In the genomic region with DNA sequence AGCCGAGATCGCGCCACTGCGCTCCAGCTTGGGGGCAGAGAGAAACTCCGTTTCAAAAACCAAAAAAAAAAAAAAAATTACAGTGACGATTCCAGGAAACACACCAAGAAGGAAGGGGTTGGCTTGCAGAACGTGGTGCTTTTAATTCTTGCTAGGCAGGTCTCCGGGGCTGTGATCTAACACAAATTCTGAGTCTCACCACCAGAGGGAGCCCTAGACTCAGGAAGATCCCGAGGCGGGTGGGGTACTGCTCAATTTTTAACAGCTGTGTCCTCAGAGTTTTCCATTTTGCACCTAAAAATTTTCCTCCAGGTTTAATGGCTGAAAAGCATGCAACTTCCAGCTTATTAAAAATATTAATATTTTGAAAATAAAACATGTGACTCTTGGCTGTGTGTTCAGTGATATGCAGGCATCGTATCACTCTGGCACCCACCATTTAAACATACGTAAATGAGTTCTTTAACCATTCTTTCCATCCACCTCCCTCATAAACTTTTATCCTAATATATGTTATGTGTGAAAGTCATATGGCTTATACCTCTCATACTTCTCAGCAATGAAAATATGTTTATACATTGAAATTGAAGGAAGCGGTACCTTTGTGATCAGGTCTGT, we compare ENCODE assay signal across 8 cellular contexts. TPM values are rescaled to one million over a fixed set of nuclear protein-coding genes. Genes with fewer than 3 reads are reported as not detected.
DNase-seq lines count a peak whose midpoint lies in the region; ATAC-seq, FAIRE-seq and TF ChIP-seq lines count a peak whose summit lies in the region.

No MANE protein-coding gene starts in this region.

- H3K79me2 ChIP-seq in K562 (ENCODE audit: control insufficient read depth, insufficient read depth, low read length): no peaks in the 10 kb centered on the region

- in situ Hi-C loops in K562 (cut with MboI): loop anchor here (5.0 kb wide), 1 partner anchor 132 kb away; no protein-coding TSS in a partner anchor

- CTCF ChIA-PET in K562 (lab: Yijun Ruan, JAX; ENCODE audit: low intra/inter-chr PET ratio): interaction anchor here (0.6 to 4.8 kb wide), 10 partner anchors 27 to 1517 kb away, joined by 3 to 75 read pairs (median 4); partner anchors contain the start of gene NUB1

- peak; percentile 77 for ATAC-seq in GM21381 (IDR thresholded peaks at IDR 0.05; ENCODE audit: unreplicated experiment)
- peak; percentile 98 for ATAC-seq in K562
- ATAC-seq in GM21360 (IDR thresholded peaks at IDR 0.05; ENCODE audit: unreplicated experiment): no peak

- intact Hi-C loops in K562 (cut with micrococcal nuclease): loop anchor here (1.0 to 2.0 kb wide), 4 partner anchors 35 to 446 kb away; no protein-coding TSS in a partner anchor

- peak in 12 of 14 donors; percentile 5 to 51 (median 20) for DNase-seq in C1 segment of cervical spinal cord (lab: John Stamatoyannopoulos, UW)
- peak; percentile 82 for DNase-seq in NCI-H1694 treated with DMSO at 0.1 percent for 48 hours (lab: John Stamatoyannopoulos, UW)
- peak; percentile 22 for DNase-seq in UCSD-AML1 (lab: John Stamatoyannopoulos, UW; ENCODE audit: unreplicated experiment)
- peak; percentile 87 to 95 (median 92) for DNase-seq in K562 (ENCODE audit: extremely low read depth in 1 of 4, low spot score in 3 of 4)
- DNase-seq in iPS-NIHi11 (ENCODE audit: low spot score): peak; percentile 79
- peak; percentile 32 to 53 for DNase-seq in stimulated activated CD4-positive, alpha-beta T cell treated with anti-CD3 and anti-CD28 coated beads, Interleukin-15, amount 100 ng/mL, for 1 hour (ENCODE audit: low read depth in 1 of 2, low spot score in 1 of 2)

- H3K9ac ChIP-seq in K562 (ENCODE audit: insufficient read depth in 1 of 2, low read depth in 2 of 2, low read length in 2 of 2): no peak overlapping the region

- H3K27ac ChIP-seq in K562 (ENCODE audit: extremely low read depth, low read depth, low read length): no peak overlapping the region

- no peak for TF ChIP-seq EP300 in K562 (IDR thresholded peaks at IDR 0.05; ENCODE audit: low read length)

- H2AFZ ChIP-seq in K562 (ENCODE audit: low read depth, low read length): no peak overlapping the region

- peak; percentile 96 for FAIRE-seq in K562 (lab: Jason Lieb, UNC)

- WGBS in K562 (ENCODE audit: insufficient coverage, low coverage, missing lambda C conversion rate): 18% methylated on average over 13 of the region's 13 CpGs

- H3K9me3 ChIP-seq in K562 (replicated peaks; ENCODE audit: control insufficient read depth, insufficient read depth, low read depth, low read length): peaks cover 11% of the 10 kb centered on the region

- peak; percentile 89 to 98 (median 94) for TF ChIP-seq CTCF in K562 (IDR thresholded peaks at IDR 0.05 in 2 of 3, conservative IDR thresholded peaks at IDR 0.05 in 1 of 3; ENCODE audit: insufficient read depth in 2 of 3, low read depth in 1 of 3, low read length in 3 of 3)

- peak; percentile 97 to 98 for TF ChIP-seq RAD21 in K562 (CRISPR knock-in tag; conservative IDR thresholded peaks at IDR 0.05 in 1 of 2, IDR thresholded peaks at IDR 0.05 in 1 of 2)

- H3K27me3 ChIP-seq in K562 (ENCODE audit: control insufficient read depth in 2 of 2, insufficient read depth in 2 of 2, low read length in 2 of 2): peaks cover 3 to 8% of the 10 kb centered on the region in 2 experiments; a peak in 3 of 5 replicates

- H3K9me1 ChIP-seq in K562 (ENCODE audit: control insufficient read depth, insufficient read depth, low read length): no peaks in the 10 kb centered on the region

- peaks cover 0 to 3% of the 10 kb centered on the region in 2 experiments; a peak in 1 of 5 replicates for H3K4me1 ChIP-seq in K562 (replicated peaks in 1 of 2; ENCODE audit: control insufficient read depth in 2 of 2, insufficient read depth in 2 of 2, low read length in 2 of 2)

- H4K20me1 ChIP-seq in K562 (replicated peaks; ENCODE audit: control insufficient read depth, insufficient read depth, low read length): no peaks in the 10 kb centered on the region

- H3K4me2 ChIP-seq in K562 (ENCODE audit: insufficient read depth, low read length): no peak overlapping the region

- TF ChIP-seq POLR2A in K562 (conservative IDR thresholded peaks at IDR 0.05): no peak

- no TSS peak for BruUV-seq in K562 (replicated peaks; lab: Mats Ljungman, UMichigan)

- H3K36me3 ChIP-seq in K562 (ENCODE audit: control insufficient read depth, insufficient read depth, low read length): no peaks in the 10 kb centered on the region

- POLR2A ChIA-PET in K562 (lab: Yijun Ruan, JAX): interaction anchor here (0.9 to 1.5 kb wide), 5 partner anchors 26 to 122 kb away, joined by 3 read pairs; partner anchors contain the start of gene NUB1

- no peak overlapping the region for H3K4me3 ChIP-seq in K562

TF ChIP-seq in K562, 482 proteins besides CTCF, POLR2A, EP300 and RAD21 (continues in another document):
- TF ChIP-seq LEF1 (IDR thresholded peaks at IDR 0.05): 0 out of 2 replicates have a peak, but pooled peaks have one; percentile 21
- TF ChIP-seq, protein P1, sequence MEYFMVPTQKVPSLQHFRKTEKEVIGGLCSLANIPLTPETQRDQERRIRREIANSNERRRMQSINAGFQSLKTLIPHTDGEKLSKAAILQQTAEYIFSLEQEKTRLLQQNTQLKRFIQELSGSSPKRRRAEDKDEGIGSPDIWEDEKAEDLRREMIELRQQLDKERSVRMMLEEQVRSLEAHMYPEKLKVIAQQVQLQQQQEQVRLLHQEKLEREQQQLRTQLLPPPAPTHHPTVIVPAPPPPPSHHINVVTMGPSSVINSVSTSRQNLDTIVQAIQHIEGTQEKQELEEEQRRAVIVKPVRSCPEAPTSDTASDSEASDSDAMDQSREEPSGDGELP (CRISPR knock-in tag; IDR thresholded peaks at IDR 0.05; ENCODE audit: borderline replicate concordance): peak; percentile 41; the same call in 1 of the 2 replicates
- TF ChIP-seq STAG1 (CRISPR knock-in tag; IDR thresholded peaks at IDR 0.05; ENCODE audit: borderline replicate concordance): peak; percentile 35; the same call in 1 of the 2 replicates
- TF ChIP-seq SMC3 (conservative IDR thresholded peaks at IDR 0.05; ENCODE audit: insufficient read depth, low read depth, low read length): peak; percentile 96
- 0 out of 2 replicates have a peak, but pooled peaks have one; percentile 18 for TF ChIP-seq JUND (IDR thresholded peaks at IDR 0.05; ENCODE audit: borderline replicate concordance, low read depth, low read length)
- TF ChIP-seq JUND (tag; IDR thresholded peaks at IDR 0.05; ENCODE audit: borderline replicate concordance, low read depth, low read length): no peak; the same call in 2 of the 3 replicates
- TF ChIP-seq DACH1 (IDR thresholded peaks at IDR 0.05; ENCODE audit: partially characterized antibody): peak; percentile 45
- TF ChIP-seq ZNF24 (IDR thresholded peaks at IDR 0.05): no peak
- 0 out of 2 replicates have a peak, but pooled peaks have one; percentile 15 for TF ChIP-seq TEAD4 (IDR thresholded peaks at IDR 0.05; ENCODE audit: low read length)
- TF ChIP-seq TEAD4 (CRISPR knock-in tag; IDR thresholded peaks at IDR 0.05; ENCODE audit: borderline replicate concordance): no peak
- peak; percentile 77 for TF ChIP-seq CC2D1A (IDR thresholded peaks at IDR 0.05)
- no peak for TF ChIP-seq ZNF165 (CRISPR knock-in tag; IDR thresholded peaks at IDR 0.05; ENCODE audit: borderline replicate concordance)
- TF ChIP-seq RCOR1 (IDR thresholded peaks at IDR 0.05; ENCODE audit: borderline replicate concordance in 1 of 2, low read depth in 2 of 2, low read length in 2 of 2): 0 out of 4 replicates have a peak, but pooled peaks of 1 of the 2 experiments have one; percentile 28
- TF ChIP-seq SIN3A (IDR thresholded peaks at IDR 0.05; ENCODE audit: borderline replicate concordance in 2 of 2, control insufficient read depth in 1 of 2, low read depth in 2 of 2, low read length in 2 of 2): no peak
- no peak for TF ChIP-seq E2F4 (CRISPR knock-in tag; IDR thresholded peaks at IDR 0.05; ENCODE audit: low read depth)

RNA-seq across cellular contexts. Expression of gene NUB1, which starts 26.5 kb away (rescaled TPM):
- 62.3 and 136 TPM in 2 replicates for total RNA-seq in K562 (2011; cell fraction: chromatin; rRNA removed; ENCODE audit: low replicate concordance)
- total RNA-seq in K562 (2011; cell fraction: nucleolus; rRNA removed): 36.0 and 40.3 TPM in 2 replicates
- total RNA-seq in K562 (2011; cell fraction: nucleoplasm; rRNA removed): 73.5 and 98.2 TPM in 2 replicates
- total RNA-seq in K562 (2014; rRNA removed): 67.8 and 89.7 TPM in 2 replicates
- 75.8 and 103 TPM in 2 replicates for total RNA-seq in K562 (2014; rRNA removed; fragmentation: Illumina TruSeq; extraction: Trizol)
- total RNA-seq in K562 (2015; rRNA removed; fragmentation: Illumina TruSeq; extraction: Trizol): 101 and 114 TPM in 2 replicates
- 55.3 and 58.0 TPM in 2 replicates for total RNA-seq in K562 (2021)
- 57.8 and 85.2 TPM in 2 replicates for polyA plus RNA-seq in K562 (2011; rRNA removed)
- 52.6 and 53.7 TPM in 2 replicates for polyA plus RNA-seq in K562 (2011; cell fraction: cytosol; rRNA removed)
- 57.7 and 63.4 TPM in 2 replicates for polyA plus RNA-seq in K562 (2011; cell fraction: nucleus; rRNA removed)
- polyA plus RNA-seq in K562 (2012): 81.3 and 105 TPM in 2 replicates
- polyA plus RNA-seq in K562 (2014; fragmentation: Illumina TruSeq; extraction: Trizol): 86.5 and 159 TPM in 2 replicates
- 10 to 100 TPM; 43.2 to 63.4 TPM for polyA plus RNA-seq in K562 (2014; fragmentation: Nextera tagmentation; extraction: Ambion mirVana)
- 81.6 and 99.3 TPM in 2 replicates for polyA plus RNA-seq in K562 (2014; rRNA removed)
- polyA minus RNA-seq in K562 (2011; rRNA and poly(A)+ RNA removed): 47.7 and 54.1 TPM in 2 replicates
- 25.1 and 34.5 TPM in 2 replicates for polyA minus RNA-seq in K562 (2011; cell fraction: cytosol; rRNA and poly(A)+ RNA removed)
- 26.9 and 36.3 TPM in 2 replicates for polyA minus RNA-seq in K562 (2011; cell fraction: nucleus; rRNA and poly(A)+ RNA removed)

Comparison
In these comparisons a context has a peak if more than half of its experiments do, and no peak if none do; other contexts are left out.
1. DNase-seq: peak in every context shown above with its lines; median percentile 92 in K562; 82 in NCI-H1694 treated with DMSO at 0.1 percent for 48 hours; 79 in iPS-NIHi11; 42 in stimulated activated CD4-positive, alpha-beta T cell treated with anti-CD3 and anti-CD28 coated beads, Interleukin-15, amount 100 ng/mL, for 1 hour; 22 in UCSD-AML1; 20 in C1 segment of cervical spinal cord.